ENCODE assay signal across 9 cellular contexts in genomic region chr13:50636007-50636704, GRCh38.
A peak's percentile ranks its signal among the peaks of the same experiment; 100 is the strongest.
DNase-seq lines count a peak whose midpoint lies in the region; ATAC-seq and TF ChIP-seq lines count a peak whose summit lies in the region.
"Had no signal": no experiment of that assay in that cellular context is flagged by ENCODE, and none has a peak within 500 bp of the region (broad histone marks: within the 10 kb centered on the region; RNA-seq: fewer than 3 reads in every experiment).

No MANE protein-coding gene starts in this region.

- no peak overlapping the region for H3K4me3 ChIP-seq in right atrium auricular region

- peak; percentile 88 for ATAC-seq in GM19463 (IDR thresholded peaks at IDR 0.05; ENCODE audit: unreplicated experiment)
- ATAC-seq in HG03558 (IDR thresholded peaks at IDR 0.05; ENCODE audit: extremely low read depth, unreplicated experiment) = peak; percentile 77
- no peak for ATAC-seq in GM18873 (IDR thresholded peaks at IDR 0.05; ENCODE audit: low FRiP score, unreplicated experiment)

- H3K36me3 ChIP-seq in right atrium auricular region = no peaks in the 10 kb centered on the region

- H3K4me1 ChIP-seq in right atrium auricular region = no peaks in the 10 kb centered on the region

- H3K27ac Mint-ChIP-seq in CD14-positive monocyte (peak overlapping the region; percentile 95 to 100 (median 99)), MCF 10A (ENCODE audit: low read depth, unreplicated experiment) (no peak overlapping the region)

- intact Hi-C loops in CD14-positive monocyte (cut with micrococcal nuclease) = loop anchor here (5.0 to 10.0 kb wide), 6 partner anchors 76 to 641 kb away; partner anchors contain the start of gene TRIM13 (in 1 of the 2)
- intact Hi-C loops in MCF 10A (cut with micrococcal nuclease) = no loop called here

- H3K9me3 ChIP-seq in right atrium auricular region = no peaks in the 10 kb centered on the region

- TF ChIP-seq CTCF in CD14-positive monocyte (IDR thresholded peaks at IDR 0.05) (no peak), right atrium auricular region (IDR thresholded peaks at IDR 0.05) (no peak), MCF 10A (IDR thresholded peaks at IDR 0.05; ENCODE audit: unreplicated experiment) (no peak)

- H3K27ac ChIP-seq in right atrium auricular region = peak overlapping the region; percentile 42 to 72

- no peaks in the 10 kb centered on the region for H3K27me3 ChIP-seq in right atrium auricular region

- H3K4me3 Mint-ChIP-seq in CD14-positive monocyte = peak overlapping the region in 1 of 2 donors; percentile 46
- H3K4me3 Mint-ChIP-seq in MCF 10A (ENCODE audit: unreplicated experiment) = no peak overlapping the region

- H3K36me3 Mint-ChIP-seq in CD14-positive monocyte (no peaks in the 10 kb centered on the region), MCF 10A (ENCODE audit: insufficient read depth, unreplicated experiment) (no peaks in the 10 kb centered on the region)

- peaks cover 0 to 4% (median 0%) of the 10 kb centered on the region in 7 donors for H3K9me3 Mint-ChIP-seq in CD14-positive monocyte
- no peaks in the 10 kb centered on the region for H3K9me3 Mint-ChIP-seq in MCF 10A (ENCODE audit: unreplicated experiment)

- no TSS peak for BruUV-seq in MCF 10A (replicated peaks; lab: Mats Ljungman, UMichigan)

- DNase-seq in CD14-positive monocyte (ENCODE audit: low spot score) = peak; percentile 46
- no peak for DNase-seq in right atrium auricular region (ENCODE audit: low spot score)
- DNase-seq in AG20443 (ENCODE audit: low spot score) = no peak
- no peak for DNase-seq in effector CD4-positive, alpha-beta T cell
- DNase-seq in MCF 10A (ENCODE audit: unreplicated experiment) = no peak
- DNase-seq: DMS153 had no signal

- POLR2A ChIA-PET in MCF 10A (lab: Yijun Ruan, JAX) = interaction anchor here (0.8 kb wide), 1 partner anchor 10 kb away, joined by 3 read pairs; no protein-coding TSS in a partner anchor

- H3K4me1 Mint-ChIP-seq in CD14-positive monocyte = peaks cover 45% of the 10 kb centered on the region
- no peaks in the 10 kb centered on the region for H3K4me1 Mint-ChIP-seq in MCF 10A (ENCODE audit: insufficient read depth, unreplicated experiment)

- CTCF ChIA-PET in MCF 10A (lab: Yijun Ruan, JAX) = interaction anchor here (0.9 to 1.0 kb wide), 2 partner anchors 99 to 165 kb away, joined by 3 read pairs; no protein-coding TSS in a partner anchor

- H3K27me3 Mint-ChIP-seq in CD14-positive monocyte (ENCODE audit: low read depth in 3 of 3) (no peaks in the 10 kb centered on the region), MCF 10A (ENCODE audit: insufficient read depth, unreplicated experiment) (no peaks in the 10 kb centered on the region)
